In genomic region chr20:48852609-48853008, GRCh38 we compare ENCODE assay signal across 21 cellular contexts. TPM values are rescaled to one million over a fixed set of nuclear protein-coding genes. Genes with fewer than 3 reads are reported as not detected.
A peak's percentile ranks its signal among the peaks of the same experiment; 100 is the strongest.
DNase-seq lines count a peak whose midpoint lies in the region; ATAC-seq, FAIRE-seq and TF ChIP-seq lines count a peak whose summit lies in the region.
"Had no signal": no experiment of that assay in that cellular context is flagged by ENCODE, and none has a peak within 500 bp of the region (broad histone marks: within the 10 kb centered on the region; RNA-seq: fewer than 3 reads in every experiment).

No MANE protein-coding gene starts in this region.

- in situ Hi-C loops in gastrocnemius medialis (cut with MboI; ENCODE audit: low sequenced_read_pairs in 4 of 4): no loop called here

- H3K27ac ChIP-seq in gastrocnemius medialis (peak overlapping the region; percentile 79 to 91 (median 84)), SK-N-SH (ENCODE audit: low read depth in 2 of 2, low read length in 1 of 2) (no peak overlapping the region), ovary (no peak overlapping the region)
- H3K27ac ChIP-seq: BLaER1 had no signal

- peaks cover 10% of the 10 kb centered on the region for H3F3A ChIP-seq in SK-N-SH (replicated peaks; ENCODE audit: insufficient read depth)

- H3K36me3 ChIP-seq in gastrocnemius medialis: no peaks in the 10 kb centered on the region
- no peaks in the 10 kb centered on the region for H3K36me3 ChIP-seq in SK-N-SH (replicated peaks in 1 of 2; ENCODE audit: control insufficient read depth in 1 of 2, insufficient read depth in 2 of 2, low read length in 1 of 2)
- no peaks in the 10 kb centered on the region for H3K36me3 ChIP-seq in ovary
- H3K36me3 ChIP-seq: BE2C, BLaER1 had no signal

- no peak overlapping the region for H3K4me2 ChIP-seq in SK-N-SH
- H3K4me2 ChIP-seq: BLaER1 had no signal

- no peaks in the 10 kb centered on the region for H4K20me1 ChIP-seq in SK-N-SH (ENCODE audit: insufficient read depth)
- H4K20me1 ChIP-seq: BLaER1 had no signal

- TF ChIP-seq POLR2A in gastrocnemius medialis (IDR thresholded peaks at IDR 0.05): no peak
- TF ChIP-seq POLR2A in ovary (IDR thresholded peaks at IDR 0.05): no peak

- peak; percentile 80 for FAIRE-seq in HTR-8/SVneo (lab: Jason Lieb, UNC)
- FAIRE-seq: A204.1, D721Med, G401.6, GM12891, GM19239 had no signal

- no peak for ATAC-seq in gastrocnemius medialis
- ATAC-seq: CD8-positive, alpha-beta T cell had no signal

- no peak overlapping the region for H3K4me3 ChIP-seq in gastrocnemius medialis
- no peak overlapping the region for H3K4me3 ChIP-seq in SK-N-SH (ENCODE audit: low read depth in 2 of 2, low read length in 1 of 2)
- H3K4me3 ChIP-seq in ovary: no peak overlapping the region
- H3K4me3 ChIP-seq: BLaER1 had no signal

- TF ChIP-seq EP300 in SK-N-SH (IDR thresholded peaks at IDR 0.05; ENCODE audit: borderline replicate concordance in 1 of 2, low read depth in 1 of 2, low read length in 1 of 2) (no peak), ovary (IDR thresholded peaks at IDR 0.05) (no peak)

- CTCF ChIA-PET in SK-N-SH (lab: Yijun Ruan, JAX): interaction anchor here (0.7 kb wide), 1 partner anchor 195 kb away, joined by 3 read pairs; no protein-coding TSS in a partner anchor

- DNase-seq in HTR-8/SVneo (ENCODE audit: insufficient read length, low spot score): no peak
- no peak for DNase-seq in gastrocnemius medialis
- DNase-seq in hypothalamus (lab: John Stamatoyannopoulos, UW): no peak
- no peak for DNase-seq in SK-N-SH
- DNase-seq in ovary: no peak
- DNase-seq: 8988T; ACHN; BE2C; C1 segment of cervical spinal cord; Caco-2; Calu3; CD4-positive, alpha-beta T cell; CD8-positive, alpha-beta T cell; DMS79 treated with DMSO at 0.1 percent for 48 hours; GF-D8 had no signal

- H3K4me1 ChIP-seq in gastrocnemius medialis (peaks cover 0 to 24% of the 10 kb centered on the region in 2 donors), SK-N-SH (ENCODE audit: control insufficient read depth in 1 of 2, insufficient read depth in 2 of 2, low read depth in 1 of 2, low read length in 1 of 2) (peaks cover 0 to under 1% of the 10 kb centered on the region in 2 experiments; a peak in 1 of 4 replicates), ovary (ENCODE audit: insufficient read depth) (no peaks in the 10 kb centered on the region)
- H3K4me1 ChIP-seq: BE2C, BLaER1, Caco-2 had no signal

- H3K9me2 ChIP-seq in SK-N-SH: no peaks in the 10 kb centered on the region

- H3K79me2 ChIP-seq in SK-N-SH (ENCODE audit: insufficient read depth): no peaks in the 10 kb centered on the region

- no peak for TF ChIP-seq RAD21 in SK-N-SH (IDR thresholded peaks at IDR 0.05; ENCODE audit: low read length)

- H2AFZ ChIP-seq in SK-N-SH (ENCODE audit: low read depth): no peak overlapping the region

- POLR2A ChIA-PET in SK-N-SH (lab: Yijun Ruan, JAX): no interaction called here

- intact Hi-C loops in gastrocnemius medialis (cut with DNase I; ENCODE audit: low total_unique reads) (no loop called here), ovary (cut with DNase I) (no loop called here)

- no peaks in the 10 kb centered on the region for H3K9me3 ChIP-seq in gastrocnemius medialis
- H3K9me3 ChIP-seq in SK-N-SH: no peaks in the 10 kb centered on the region
- no peaks in the 10 kb centered on the region for H3K9me3 ChIP-seq in ovary
- H3K9me3 ChIP-seq: BE2C, BLaER1, Caco-2 had no signal

- TF ChIP-seq CTCF in gastrocnemius medialis (IDR thresholded peaks at IDR 0.05 in 4 of 5, conservative IDR thresholded peaks at IDR 0.05 in 1 of 5) (no peak), SK-N-SH (IDR thresholded peaks at IDR 0.05) (no peak), ovary (IDR thresholded peaks at IDR 0.05) (no peak)

- H3K9ac ChIP-seq in SK-N-SH: no peak overlapping the region
- H3K9ac ChIP-seq: BLaER1 had no signal

- no peaks in the 10 kb centered on the region for H3K27me3 ChIP-seq in gastrocnemius medialis
- no peaks in the 10 kb centered on the region for H3K27me3 ChIP-seq in SK-N-SH (ENCODE audit: insufficient read depth)
- no peaks in the 10 kb centered on the region for H3K27me3 ChIP-seq in ovary
- H3K27me3 ChIP-seq: BE2C, BLaER1 had no signal

TF ChIP-seq in SK-N-SH, 30 proteins besides CTCF, POLR2A, EP300 and RAD21:
- TF ChIP-seq TEAD4 (IDR thresholded peaks at IDR 0.05; ENCODE audit: borderline replicate concordance, insufficient read depth) (no peak), RFX5 (IDR thresholded peaks at IDR 0.05; ENCODE audit: low read length) (no peak), FOSL2 (IDR thresholded peaks at IDR 0.05; ENCODE audit: borderline replicate concordance, low read depth) (no peak), TAF1 (IDR thresholded peaks at IDR 0.05; ENCODE audit: borderline replicate concordance, low read depth, low read length) (no peak), SIN3A (IDR thresholded peaks at IDR 0.05; ENCODE audit: borderline replicate concordance, low read depth, low read length) (no peak), SMC3 (IDR thresholded peaks at IDR 0.05; ENCODE audit: low read depth, low read length) (no peak), ELF1 (IDR thresholded peaks at IDR 0.05) (no peak), FOXM1 (IDR thresholded peaks at IDR 0.05; ENCODE audit: low read depth) (no peak), MEF2A (IDR thresholded peaks at IDR 0.05; ENCODE audit: borderline replicate concordance, low read depth) (no peak), YY1 (IDR thresholded peaks at IDR 0.05; ENCODE audit: low read depth) (no peak), MAX (IDR thresholded peaks at IDR 0.05; ENCODE audit: low read depth) (no peak), NFIC (IDR thresholded peaks at IDR 0.05; ENCODE audit: borderline replicate concordance) (no peak), USF2 (IDR thresholded peaks at IDR 0.05; ENCODE audit: borderline replicate concordance, low read depth, low read length) (no peak)

RNA-seq across cellular contexts. Expression of gene PREX1, which starts 24.8 kb away (rescaled TPM):
- total RNA-seq in gastrocnemius medialis (10 to 100 TPM in 1 of 4 donors, 1 to 10 TPM in 3; 7.5 to 10.9 (median 9.1) TPM), ovary (10 to 100 TPM in 2 of 7 donors, 1 to 10 TPM in 5; 3.8 to 13.6 (median 5.4) TPM)
- polyA plus RNA-seq in SK-N-SH (2012; rRNA removed) (4.2 and 5.3 TPM in 2 replicates), ovary (1 to 10 TPM; 6.7 to 8.8 TPM)
- polyA plus RNA-seq in SK-N-SH (2012; cell fraction: cytosol; rRNA removed): 2.0 and 3.4 TPM in 2 replicates
- 6.3 and 6.9 TPM in 2 replicates for polyA plus RNA-seq in SK-N-SH (2012; cell fraction: nucleus; rRNA removed)

Comparison
In these comparisons a context has a peak if more than half of its experiments do, and no peak if none do; other contexts are left out.
1. H3K27ac ChIP-seq: peak in gastrocnemius medialis (4 of 4); none in SK-N-SH (0 of 2) and ovary (0 of 2).